Comparison of ENCODE assay signal across 16 cellular contexts in the genomic region with DNA sequence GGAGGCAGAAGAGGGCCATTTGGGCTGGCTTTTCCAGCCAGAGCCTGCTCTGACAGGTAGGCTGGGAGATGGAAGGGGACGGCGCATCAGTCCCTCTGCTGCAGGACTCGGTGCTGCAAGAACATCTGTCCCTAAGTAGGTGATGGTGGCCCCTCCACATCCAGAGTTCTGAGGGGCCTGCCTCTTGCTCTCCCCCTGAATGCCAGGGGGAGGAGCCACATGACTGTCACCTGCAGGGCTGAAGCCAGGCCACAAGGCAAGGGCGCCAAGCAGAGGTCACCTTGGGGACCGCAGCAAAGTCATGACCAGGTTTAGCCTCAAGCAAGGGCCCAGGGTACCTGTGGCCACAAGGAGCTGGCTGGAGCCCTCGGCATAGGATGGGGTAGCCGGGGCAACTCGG.
DNase-seq lines count a peak whose midpoint lies in the region; ATAC-seq and TF ChIP-seq lines count a peak whose summit lies in the region.
"Had no signal": no experiment of that assay in that cellular context is flagged by ENCODE, and none has a peak within 500 bp of the region (broad histone marks: within the 10 kb centered on the region; RNA-seq: fewer than 3 reads in every experiment).

No MANE protein-coding gene starts in this region.

- no peak overlapping the region for H3K4ac ChIP-seq in neuronal stem cell (ENCODE audit: low read length)

- H3K4me1 ChIP-seq in CD4-positive, alpha-beta memory T cell (ENCODE audit: insufficient read depth, low read length): peaks cover 95% of the 10 kb centered on the region
- peaks cover 29 to 65% of the 10 kb centered on the region in 2 donors for H3K4me1 ChIP-seq in neuronal stem cell (ENCODE audit: control insufficient read depth in 2 of 2, insufficient read depth in 1 of 2, low read depth in 1 of 2, low read length in 2 of 2)
- H3K4me1 ChIP-seq in ovary (ENCODE audit: insufficient read depth): peaks cover 50% of the 10 kb centered on the region

- peak; percentile 22; the same call in 1 of the 2 replicates for TF ChIP-seq RAD21 in Ishikawa (IDR thresholded peaks at IDR 0.05; ENCODE audit: low read depth)

- H2AFZ ChIP-seq in neuronal stem cell (ENCODE audit: low read length): no peak overlapping the region
- H2AFZ ChIP-seq: PC-9 had no signal

- no peak for ATAC-seq in GM18517 (IDR thresholded peaks at IDR 0.05; ENCODE audit: unreplicated experiment)
- ATAC-seq in GM21381 (IDR thresholded peaks at IDR 0.05; ENCODE audit: unreplicated experiment): no peak

- no CpG with 5 or more reads among the region's 8 CpGs for WGBS in neuronal stem cell (ENCODE audit: extremely low coverage in 2 of 2, insufficient read length in 2 of 2, insufficient replicate concordance in 1 of 2), 2 donors
- 97 to 98% (median 97%) methylated on average over 8 of the region's 8 CpGs for WGBS in ovary, 3 donors

- peak overlapping the region; percentile 58 for H2AK5ac ChIP-seq in neuronal stem cell (ENCODE audit: low read depth, low read length)

- no peaks in the 10 kb centered on the region for H3K27me3 ChIP-seq in CD4-positive, alpha-beta memory T cell (ENCODE audit: insufficient read depth, low read length)
- H3K27me3 ChIP-seq in dorsolateral prefrontal cortex (no peaks in the 10 kb centered on the region), neuronal stem cell (ENCODE audit: control insufficient read depth in 3 of 3, insufficient read depth in 3 of 3, low read depth in 1 of 3, low read length in 3 of 3) (no peaks in the 10 kb centered on the region), ovary (no peaks in the 10 kb centered on the region)
- H3K27me3 ChIP-seq: brain microvascular endothelial cell, sigmoid colon had no signal

- H2BK12ac ChIP-seq in neuronal stem cell (ENCODE audit: low read length): peak overlapping the region; percentile 30

- H3K79me1 ChIP-seq in neuronal stem cell (ENCODE audit: low read depth, low read length): peaks cover 7% of the 10 kb centered on the region

- CTCF ChIA-PET in CD4-positive, alpha-beta memory T cell (lab: Charles Lee; ENCODE audit: partially characterized antibody): interaction anchor here (1.3 to 10.4 kb wide), 5 partner anchors 14 to 114 kb away, joined by 4 to 186 read pairs (median 43); no protein-coding TSS in a partner anchor

- peak overlapping the region; percentile 72 for H2BK5ac ChIP-seq in neuronal stem cell (ENCODE audit: low read length)

- POLR2A ChIA-PET in CD4-positive, alpha-beta memory T cell (lab: Charles Lee; ENCODE audit: partially characterized antibody): interaction anchor here (1.0 to 15.2 kb wide), 5 partner anchors 16 to 97 kb away, joined by 3 to 439 read pairs (median 8); no protein-coding TSS in a partner anchor

- peaks cover 0 to 2% (median 0%) of the 10 kb centered on the region in 8 donors for H3K9me3 Mint-ChIP-seq in CD4-positive, alpha-beta memory T cell
- H3K9me3 Mint-ChIP-seq: type B pancreatic cell had no signal

- H3K4me3 Mint-ChIP-seq in CD4-positive, alpha-beta memory T cell: peak overlapping the region in 2 of 8 donors; percentile 35
- H3K4me3 Mint-ChIP-seq: type B pancreatic cell had no signal

- no peak overlapping the region for H3K14ac ChIP-seq in neuronal stem cell (ENCODE audit: low read length)

- TF ChIP-seq POLR2A in ovary (IDR thresholded peaks at IDR 0.05): no peak

- intact Hi-C loops in CD4-positive, alpha-beta memory T cell (cut with micrococcal nuclease): no loop called here
- intact Hi-C loops in dorsolateral prefrontal cortex (cut with DNase I): loop anchor here in 1 of 2 donors (5.0 kb wide), 2 partner anchors 58 to 98 kb away; a partner anchor contains a TSS
- intact Hi-C loops in ovary (cut with DNase I): loop anchor here in 2 of 4 donors (5.0 to 10.0 kb wide), 2 partner anchors 80 to 93 kb away; no protein-coding TSS in a partner anchor

- peak overlapping the region; percentile 15 for H3K9ac ChIP-seq in neuronal stem cell (ENCODE audit: low read depth, low read length, poor library complexity)

- no peaks in the 10 kb centered on the region for H3K27me3 Mint-ChIP-seq in CD4-positive, alpha-beta memory T cell
- H3K27me3 Mint-ChIP-seq: type B pancreatic cell had no signal

- no peak overlapping the region for H3K4me3 ChIP-seq in CD4-positive, alpha-beta memory T cell (ENCODE audit: low read length in 2 of 2)
- H3K4me3 ChIP-seq in dorsolateral prefrontal cortex (no peak overlapping the region), neuronal stem cell (ENCODE audit: low read length in 2 of 2) (no peak overlapping the region), ovary (no peak overlapping the region)
- H3K4me3 ChIP-seq: PC-9, sigmoid colon had no signal

- H3K36me3 ChIP-seq in CD4-positive, alpha-beta memory T cell (ENCODE audit: insufficient read depth, low read length): peaks cover 12% of the 10 kb centered on the region
- H3K36me3 ChIP-seq in neuronal stem cell (replicated peaks in 1 of 2; ENCODE audit: control insufficient read depth in 2 of 2, insufficient read depth in 2 of 2, low read length in 2 of 2): peaks cover 0 to 10% of the 10 kb centered on the region in 2 donors
- no peaks in the 10 kb centered on the region for H3K36me3 ChIP-seq in ovary
- H3K36me3 ChIP-seq: brain microvascular endothelial cell, sigmoid colon had no signal

- peaks cover 70 to 100% (median 90%) of the 10 kb centered on the region in 4 donors for H3K4me1 Mint-ChIP-seq in CD4-positive, alpha-beta memory T cell

- H3K9me3 ChIP-seq in CD4-positive, alpha-beta memory T cell (ENCODE audit: control insufficient read depth in 1 of 2, low read length in 2 of 2): no peaks in the 10 kb centered on the region
- no peaks in the 10 kb centered on the region for H3K9me3 ChIP-seq in neuronal stem cell (replicated peaks in 1 of 2; ENCODE audit: control insufficient read depth in 2 of 2, insufficient read depth in 1 of 2, low read depth in 1 of 2, low read length in 2 of 2)
- H3K9me3 ChIP-seq in ovary: no peaks in the 10 kb centered on the region
- H3K9me3 ChIP-seq: sigmoid colon had no signal

- no peak overlapping the region for H3K23ac ChIP-seq in neuronal stem cell (ENCODE audit: low read depth, low read length, poor library complexity)

- H2BK15ac ChIP-seq in neuronal stem cell (ENCODE audit: low read length): peak overlapping the region; percentile 65

- peak overlapping the region; percentile 51 to 92 (median 77) for H3K27ac Mint-ChIP-seq in CD4-positive, alpha-beta memory T cell
- H3K27ac Mint-ChIP-seq: type B pancreatic cell had no signal

- DNase-seq in CD4-positive, alpha-beta memory T cell: peak in 1 of 5 donors; percentile 27
- no peak for DNase-seq in dorsolateral prefrontal cortex
- no peak for DNase-seq in neuronal stem cell (ENCODE audit: low spot score)
- no peak for DNase-seq in NAMALWA (ENCODE audit: low spot score)
- no peak for DNase-seq in ovary
- DNase-seq: activated naive CD4-positive, alpha-beta T cell treated with Interleukin-2 at 50 U/mL for 16 hours; brain microvascular endothelial cell; DMS79; mesenchymal stem cell; PC-9; sigmoid colon; stimulated activated CD4-positive, alpha-beta T cell treated with anti-CD3 and anti-CD28 coated beads, Interleukin-4, amount 100 ng/mL, for 1 hour had no signal

- H3K4me2 ChIP-seq in neuronal stem cell (ENCODE audit: insufficient read depth, low read length, poor library complexity, severe bottlenecking): no peak overlapping the region
- H3K4me2 ChIP-seq: PC-9 had no signal

- no peak overlapping the region for H4K91ac ChIP-seq in neuronal stem cell (ENCODE audit: low read depth, low read length, poor library complexity)

- H2BK120ac ChIP-seq in neuronal stem cell (ENCODE audit: low read depth, low read length): no peak overlapping the region

- peaks cover 7 to 26% of the 10 kb centered on the region in 2 donors for H3K36me3 Mint-ChIP-seq in CD4-positive, alpha-beta memory T cell

- H3K27ac ChIP-seq in CD4-positive, alpha-beta memory T cell (ENCODE audit: low read depth, low read length): peak overlapping the region; percentile 3
- H3K27ac ChIP-seq in dorsolateral prefrontal cortex: peak overlapping the region in 58 of 59 donors; percentile 39 to 99 (median 94)
- no peak overlapping the region for H3K27ac ChIP-seq in neuronal stem cell (replicated peaks; ENCODE audit: low read length)
- no peak overlapping the region for H3K27ac ChIP-seq in ovary
- H3K27ac ChIP-seq: brain microvascular endothelial cell, PC-9 had no signal

- TF ChIP-seq EP300 in Ishikawa (IDR thresholded peaks at IDR 0.05; ENCODE audit: borderline replicate concordance): no peak
- TF ChIP-seq EP300 in ovary (IDR thresholded peaks at IDR 0.05): no peak

- no peak for TF ChIP-seq CTCF in dorsolateral prefrontal cortex (IDR thresholded peaks at IDR 0.05 in 54 of 56, conservative IDR thresholded peaks at IDR 0.05 in 2 of 56; ENCODE audit: low read depth in 1 of 56, partially characterized antibody in 56 of 56)
- TF ChIP-seq CTCF in ovary (IDR thresholded peaks at IDR 0.05): no peak

- peak overlapping the region; percentile 92 for H3K18ac ChIP-seq in neuronal stem cell (ENCODE audit: low read length)

- H4K8ac ChIP-seq in neuronal stem cell (ENCODE audit: low read depth, low read length): peak overlapping the region; percentile 66

TF ChIP-seq in Ishikawa, 13 proteins besides CTCF, POLR2A, EP300 and RAD21 (continues in another document):
- TF ChIP-seq YY1 (IDR thresholded peaks at IDR 0.05; ENCODE audit: low read depth) (no peak), CEBPB (IDR thresholded peaks at IDR 0.05) (no peak), FOXM1 (IDR thresholded peaks at IDR 0.05; ENCODE audit: borderline replicate concordance, low read depth) (no peak)

Comparison
In these comparisons a context has a peak if more than half of its experiments do, and no peak if none do; other contexts are left out.
1. H3K27ac ChIP-seq: peak in CD4-positive, alpha-beta memory T cell (single experiment) and dorsolateral prefrontal cortex (58 of 59); none in neuronal stem cell (single experiment) and ovary (0 of 2).